32 cellular contexts compared by ENCODE assay signal in the genomic region with DNA sequence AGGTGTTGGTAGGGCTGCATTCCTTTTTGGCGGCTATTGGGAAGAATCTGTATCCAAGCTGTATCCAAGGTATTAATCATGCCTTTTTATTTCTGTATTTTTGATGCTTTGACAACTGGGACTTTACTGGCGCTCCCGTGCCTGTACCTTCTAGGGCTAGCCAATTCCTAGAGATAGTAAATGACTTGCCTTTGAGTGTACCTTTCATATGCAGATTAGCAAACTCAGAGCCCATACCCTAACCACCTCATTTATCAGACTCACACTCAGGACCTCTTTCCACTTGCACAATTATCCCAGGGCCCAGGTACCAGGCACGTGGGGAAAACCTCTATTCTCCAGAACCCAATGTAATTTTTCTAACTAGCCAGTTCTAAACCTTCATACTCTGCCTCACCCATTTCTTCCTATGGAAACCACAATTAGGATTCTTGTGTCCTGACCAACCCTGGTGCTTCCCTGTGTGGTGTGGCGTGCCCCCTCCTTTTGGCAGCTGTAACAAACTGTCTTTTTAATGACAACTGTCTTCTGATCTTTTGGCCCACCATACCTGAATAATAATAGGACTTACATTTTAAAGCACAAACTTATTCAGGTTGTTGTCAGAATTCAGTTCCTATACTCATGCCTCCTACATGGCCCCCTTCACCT.
"Had no signal": no experiment of that assay in that cellular context is flagged by ENCODE, and none has a peak within 500 bp of the region (broad histone marks: within the 10 kb centered on the region; RNA-seq: fewer than 3 reads in every experiment).

No MANE protein-coding gene starts in this region.

- H3K27me3 ChIP-seq: ascending aorta, MG63 had no signal

- H2AFZ ChIP-seq: PC-9 had no signal

- H3K36me3 ChIP-seq: ascending aorta, MG63 had no signal

- H3K4me1 Mint-ChIP-seq: activated CD4-positive, alpha-beta T cell treated with anti-CD3 and anti-CD28 coated beads for 36 hours; activated CD4-positive, alpha-beta T cell treated with anti-CD3 and anti-CD28 coated beads, Interleukin-2, amount 10 ng/mL, durations not matched to agents 7 days and 5 days; activated naive CD4-positive, alpha-beta T cell treated with anti-CD3 and anti-CD28 coated beads, Interleukin-2, amount 50 U/mL, for 24 hours; activated naive CD8-positive, alpha-beta T cell treated with anti-CD3 and anti-CD28 coated beads, Interleukin-2, amount 10 ng/mL, durations not matched to agents 7 days and 5 days had no signal

- H3K36me3 Mint-ChIP-seq: activated naive CD4-positive, alpha-beta T cell treated with anti-CD3 and anti-CD28 coated beads, Interleukin-2, amount 50 U/mL, for 24 hours; activated naive CD8-positive, alpha-beta T cell treated with anti-CD3 and anti-CD28 coated beads, Interleukin-2, amount 10 ng/mL, durations not matched to agents 7 days and 5 days had no signal

- H3K27ac Mint-ChIP-seq: activated CD4-positive, alpha-beta T cell treated with anti-CD3 and anti-CD28 coated beads for 36 hours; activated CD4-positive, alpha-beta T cell treated with anti-CD3 and anti-CD28 coated beads, Interleukin-2, amount 10 ng/mL, durations not matched to agents 7 days and 5 days; activated CD8-positive, alpha-beta T cell treated with anti-CD3 and anti-CD28 coated beads, Interleukin-2, amount 10 ng/mL, durations not matched to agents 7 days and 5 days; activated naive CD4-positive, alpha-beta T cell treated with anti-CD3 and anti-CD28 coated beads, Interleukin-2, amount 50 U/mL, for 24 hours; activated naive CD8-positive, alpha-beta T cell treated with anti-CD3 and anti-CD28 coated beads, Interleukin-2, amount 10 ng/mL, durations not matched to agents 7 days and 5 days; activated T-cell treated with anti-CD3 and anti-CD28 coated beads, Interleukin-2, amount 50 U/mL, for 24 hours; activated T-helper 2 cell treated with anti-CD3 and anti-CD28 coated beads, Interferon-gamma antibody, Interleukin-2, Interleukin-4, amounts not matched to agents 10 μg/mL and 5 μg/mL and 100 μg/mL, durations not matched to agents 14 hours and 24 hours and 36 hours; T-helper 1 cell treated with Interleukin-12 subunit alpha and Interleukin-12 subunit beta and Interleukin-4 antibody, amounts not matched to agents 30 μg/mL and 1 μg/mL, for 36 hours; T-helper 2 cell treated with Interferon-gamma antibody and Interleukin-4, amounts not matched to agents 5 μg/mL and 100 μg/mL, for 36 hours had no signal

- H3K27ac ChIP-seq: ascending aorta, PC-9, RWPE1, SK-N-MC had no signal

- H3K9me3 ChIP-seq: ascending aorta, MG63 had no signal

- ATAC-seq: activated CD4-positive, alpha-beta T cell treated with anti-CD3 and anti-CD28 coated beads for 36 hours; activated CD4-positive, CD25-positive, alpha-beta regulatory T cell treated with anti-CD3 and anti-CD28 coated beads, Interleukin-2, amount 50 U/mL, for 24 hours; activated CD8-positive, alpha-beta T cell treated with anti-CD3 and anti-CD28 coated beads, Interleukin-2, amount 10 ng/mL, durations not matched to agents 7 days and 5 days; Right ventricle myocardium inferior had no signal

- H3K4me3 ChIP-seq: ascending aorta, MG63, PC-9, SK-N-MC had no signal

- DNase-seq: activated CD4-positive, alpha-beta T cell treated with anti-CD3 and anti-CD28 coated beads for 36 hours; activated CD4-positive, alpha-beta T cell treated with anti-CD3 and anti-CD28 coated beads, Interleukin-2, amount 10 ng/mL, durations not matched to agents 7 days and 5 days; activated CD4-positive, alpha-beta T cell treated with anti-CD3 and anti-CD28 coated beads, Interleukin-2, amount 50 U/mL, for 48 hours; activated CD8-positive, alpha-beta T cell treated with anti-CD3 and anti-CD28 coated beads, Interleukin-2, amount 10 ng/mL, durations not matched to agents 7 days and 5 days; activated gamma-delta T cell; activated naive CD4-positive, alpha-beta T cell treated with Interleukin-2 at 50 U/mL for 16 hours; activated naive CD8-positive, alpha-beta T cell treated with anti-CD3 and anti-CD28 coated beads, Interleukin-2, amount 10 ng/mL, durations not matched to agents 7 days and 5 days; activated T-cell treated with anti-CD3 and anti-CD28 coated beads, Interleukin-2, amount 50 U/mL, for 24 hours; amygdala; MG63; NCI-H1048; NCI-H1105 treated with DMSO at 0.1 percent for 48 hours; NCI-H1436 treated with DMSO at 0.1 percent for 48 hours; NCI-H1694 treated with DMSO at 0.1 percent for 48 hours; NCI-H2029; NCI-H2107; NCI-H2171; NCI-H510A; NCI-H526; NCI-H748 treated with DMSO at 0.1 percent for 48 hours; NK-92 treated with Interleukin-12 subunit alpha and Interleukin-12 subunit beta, amount 100 ng/mL, for 24 hours; PC-9; SIG-M5 had no signal

- H3K4me2 ChIP-seq: PC-9 had no signal

- H3K4me3 Mint-ChIP-seq: activated CD4-positive, alpha-beta T cell treated with anti-CD3 and anti-CD28 coated beads for 36 hours; activated CD4-positive, alpha-beta T cell treated with anti-CD3 and anti-CD28 coated beads, Interleukin-2, amount 10 ng/mL, durations not matched to agents 7 days and 5 days; activated CD8-positive, alpha-beta T cell treated with anti-CD3 and anti-CD28 coated beads, Interleukin-2, amount 10 ng/mL, durations not matched to agents 7 days and 5 days; activated naive CD4-positive, alpha-beta T cell treated with anti-CD3 and anti-CD28 coated beads, Interleukin-2, amount 50 U/mL, for 24 hours; activated naive CD8-positive, alpha-beta T cell treated with anti-CD3 and anti-CD28 coated beads, Interleukin-2, amount 10 ng/mL, durations not matched to agents 7 days and 5 days; activated T-cell treated with anti-CD3 and anti-CD28 coated beads, Interleukin-2, amount 50 U/mL, for 24 hours; T-helper 1 cell treated with Interleukin-12 subunit alpha and Interleukin-12 subunit beta and Interleukin-4 antibody, amounts not matched to agents 30 μg/mL and 1 μg/mL, for 36 hours; T-helper 2 cell treated with Interferon-gamma antibody and Interleukin-4, amounts not matched to agents 5 μg/mL and 100 μg/mL, for 36 hours had no signal

- H3K9me3 Mint-ChIP-seq: activated CD4-positive, alpha-beta T cell treated with anti-CD3 and anti-CD28 coated beads, Interleukin-2, amount 10 ng/mL, durations not matched to agents 7 days and 5 days; activated naive CD8-positive, alpha-beta T cell treated with anti-CD3 and anti-CD28 coated beads, Interleukin-2, amount 10 ng/mL, durations not matched to agents 7 days and 5 days; activated T-cell treated with anti-CD3 and anti-CD28 coated beads, Interleukin-2, amount 50 U/mL, for 24 hours; activated T-helper 2 cell treated with anti-CD3 and anti-CD28 coated beads, Interferon-gamma antibody, Interleukin-2, Interleukin-4, amounts not matched to agents 10 μg/mL and 5 μg/mL and 100 μg/mL, durations not matched to agents 14 hours and 24 hours and 36 hours; T-helper 1 cell treated with Interleukin-12 subunit alpha and Interleukin-12 subunit beta and Interleukin-4 antibody, amounts not matched to agents 30 μg/mL and 1 μg/mL, for 36 hours; T-helper 2 cell treated with Interferon-gamma antibody and Interleukin-4, amounts not matched to agents 5 μg/mL and 100 μg/mL, for 36 hours had no signal
